ENCODE assay signal across 1 cellular context in genomic region chr19:49364083-49364687, GRCh38.
TF ChIP-seq lines count a peak whose summit lies in the region.

No MANE protein-coding gene starts in this region.

TF ChIP-seq in K562, 482 proteins besides CTCF, POLR2A, EP300 and RAD21 (continued from another document and continues in another):
- TF ChIP-seq AFF4 (CRISPR knock-in tag; IDR thresholded peaks at IDR 0.05) (no peak), L3MBTL2 (IDR thresholded peaks at IDR 0.05) (peak; percentile 56; the same call in 1 of the 2 replicates), ZZZ3 (IDR thresholded peaks at IDR 0.05) (no peak), THRAP3 (IDR thresholded peaks at IDR 0.05; ENCODE audit: borderline replicate concordance) (no peak), CREBBP (IDR thresholded peaks at IDR 0.05; ENCODE audit: low read depth, low read length) (no peak), ZNF589 (CRISPR knock-in tag; IDR thresholded peaks at IDR 0.05; ENCODE audit: low read depth) (no peak), HMG20B (CRISPR knock-in tag; IDR thresholded peaks at IDR 0.05) (no peak), ZFX (CRISPR knock-in tag; IDR thresholded peaks at IDR 0.05) (peak; percentile 51; the same call in 1 of the 2 replicates), MLLT1 (IDR thresholded peaks at IDR 0.05) (peak in 1 of 2 experiments; percentile 13; a peak in 1 of 4 replicates), XRCC4 (IDR thresholded peaks at IDR 0.05; ENCODE audit: extremely low read depth, insufficient read depth, insufficient read length) (no peak), NR2F6 (CRISPR knock-in tag; IDR thresholded peaks at IDR 0.05) (no peak), RBM15 (IDR thresholded peaks at IDR 0.05; ENCODE audit: insufficient read depth, low read length) (no peak), KDM1A (IDR thresholded peaks at IDR 0.05) (no peak; a peak in 1 of 4 replicates), NFIC (IDR thresholded peaks at IDR 0.05) (0 out of 2 replicates have a peak, but pooled peaks have one; percentile 5), GABPB1 (CRISPR knock-in tag; IDR thresholded peaks at IDR 0.05) (no peak), ZNF644 (tag; IDR thresholded peaks at IDR 0.05; ENCODE audit: low read depth) (no peak), SMARCA5 (IDR thresholded peaks at IDR 0.05) (peak; percentile 36; the same call in 1 of the 2 replicates), HNRNPL (IDR thresholded peaks at IDR 0.05; ENCODE audit: low read depth, low read length) (no peak), SMARCB1 (IDR thresholded peaks at IDR 0.05; ENCODE audit: insufficient read length, low read depth) (no peak), HIVEP1 (CRISPR knock-in tag; IDR thresholded peaks at IDR 0.05) (no peak), COPS2 (conservative IDR thresholded peaks at IDR 0.05) (no peak), ZNF77 (CRISPR knock-in tag; IDR thresholded peaks at IDR 0.05) (no peak), MTA3 (IDR thresholded peaks at IDR 0.05; ENCODE audit: borderline replicate concordance) (0 out of 2 replicates have a peak, but pooled peaks have one; percentile 25), HDAC6 (IDR thresholded peaks at IDR 0.05; ENCODE audit: low read depth, low read length) (no peak), ZNF384 (IDR thresholded peaks at IDR 0.05; ENCODE audit: low read depth, low read length) (0 out of 2 replicates have a peak, but pooled peaks have one; percentile 32), ARID1B (IDR thresholded peaks at IDR 0.05) (0 out of 2 replicates have a peak, but pooled peaks have one; percentile 58), CEBPB (tag; IDR thresholded peaks at IDR 0.05) (peak; percentile 95), SRSF7 (optimal IDR thresholded peaks at IDR 0.05; ENCODE audit: low read depth, low read length) (no peak), DNMT1 (IDR thresholded peaks at IDR 0.05) (no peak), SUPT5H (IDR thresholded peaks at IDR 0.05) (peak; percentile 8; the same call in 1 of the 2 replicates), ZC3H11A (IDR thresholded peaks at IDR 0.05; ENCODE audit: low read depth, low read length) (no peak), AFF1 (IDR thresholded peaks at IDR 0.05; ENCODE audit: low read depth in 1 of 2, partially characterized antibody in 2 of 2) (no peak), ZC3H8 (IDR thresholded peaks at IDR 0.05) (no peak), ZNF133 (CRISPR knock-in tag; IDR thresholded peaks at IDR 0.05) (no peak), IRF9 (tag; IDR thresholded peaks at IDR 0.05) (no peak), TBL1XR1 (IDR thresholded peaks at IDR 0.05; ENCODE audit: low read length in 2 of 2) (no peak), NKRF (IDR thresholded peaks at IDR 0.05; ENCODE audit: borderline replicate concordance) (0 out of 2 replicates have a peak, but pooled peaks have one; percentile 41), FOXO4 (CRISPR knock-in tag; IDR thresholded peaks at IDR 0.05) (no peak), TSC22D4 (tag; IDR thresholded peaks at IDR 0.05) (no peak), ZHX1 (conservative IDR thresholded peaks at IDR 0.05; ENCODE audit: low read length) (no peak), BRD9 (IDR thresholded peaks at IDR 0.05; ENCODE audit: low read depth, partially characterized antibody) (peak; percentile 19), ZNF717 (CRISPR knock-in tag; IDR thresholded peaks at IDR 0.05) (no peak), ZNF121 (CRISPR knock-in tag; conservative IDR thresholded peaks at IDR 0.05) (no peak), RBBP5 (IDR thresholded peaks at IDR 0.05; ENCODE audit: borderline replicate concordance, insufficient read depth, low read length, poor library complexity, severe bottlenecking) (no peak), ZBTB26 (CRISPR knock-in tag; IDR thresholded peaks at IDR 0.05) (no peak), SMARCA4 (IDR thresholded peaks at IDR 0.05) (0 out of 2 replicates have a peak, but pooled peaks have one; percentile 1), PHB (CRISPR knock-in tag; IDR thresholded peaks at IDR 0.05) (no peak), PRMT5 (CRISPR knock-in tag; IDR thresholded peaks at IDR 0.05) (no peak), DPF2 (IDR thresholded peaks at IDR 0.05) (0 out of 2 replicates have a peak, but pooled peaks have one; percentile 73), TCF3 (CRISPR knock-in tag; IDR thresholded peaks at IDR 0.05) (no peak)
